31 cellular contexts compared by ENCODE assay signal in the genomic region with DNA sequence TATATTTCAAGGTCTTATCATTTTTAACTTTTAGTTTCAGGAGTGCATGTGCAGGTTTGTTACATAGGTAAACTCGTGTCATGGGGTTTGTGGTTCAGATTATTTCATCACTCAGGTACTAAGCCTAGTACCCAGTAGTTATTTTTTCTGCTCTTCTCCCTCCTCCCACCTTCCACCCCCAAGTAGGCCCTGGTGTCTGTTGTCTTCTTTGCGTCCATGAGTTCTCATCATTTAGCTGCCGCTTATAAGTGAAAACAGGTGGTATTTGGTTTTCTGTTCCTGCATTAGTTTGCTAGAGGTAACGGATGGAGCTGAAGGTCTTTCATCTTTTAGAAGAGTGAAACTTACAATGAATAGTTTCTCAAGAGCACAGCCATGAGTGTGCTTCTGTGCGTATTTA. TPM values are rescaled to one million over a fixed set of nuclear protein-coding genes. Genes with fewer than 3 reads are reported as not detected.
"Had no signal": no experiment of that assay in that cellular context is flagged by ENCODE, and none has a peak within 500 bp of the region (broad histone marks: within the 10 kb centered on the region; RNA-seq: fewer than 3 reads in every experiment).

No MANE protein-coding gene starts in this region.

- DNase-seq: stimulated activated CD4-positive, alpha-beta T cell treated with anti-CD3 and anti-CD28 coated beads, Interleukin-2, amount 100 ng/mL, for 48 hours; stimulated activated CD4-positive, alpha-beta T cell treated with anti-CD3 and anti-CD28 coated beads, Interleukin-4, amount 100 ng/mL, for 1 hour; stimulated activated CD4-positive, alpha-beta T cell treated with anti-CD3 and anti-CD28 coated beads, Interleukin-4, amount 100 ng/mL, for 24 hours; stimulated activated CD4-positive, alpha-beta T cell treated with anti-CD3 and anti-CD28 coated beads, Interleukin-4, amount 100 ng/mL, for 4 hours; stimulated activated CD8-positive, alpha-beta memory T cell treated with anti-CD3 and anti-CD28 coated beads, Interleukin-4, amount 100 ng/mL, for 48 hours; stimulated activated naive B cell treated with anti-CD40 and anti-IgM and Interleukin-4, amounts not matched to agents 10 μg/mL and 1 μg/mL and 100 μg/mL, for 72 hours; stimulated activated naive CD4-positive, alpha-beta T cell; stimulated activated naive CD4-positive, alpha-beta T cell treated with Interleukin-2 at 50 U/mL for 16 hours; stimulated activated naive CD8-positive, alpha-beta T cell treated with anti-CD3 and anti-CD28 coated beads, Interleukin-15, amount 100 ng/mL, for 72 hours; stimulated activated naive CD8-positive, alpha-beta T cell treated with anti-CD3 and anti-CD28 coated beads, Interleukin-15, Interleukin-2, amounts not matched to agents 100 U/mL and 50 U/mL, for 24 hours; stomach; substantia nigra; testis; thyroid gland; tibial artery; transverse colon; trophoblast cell; upper lobe of left lung; upper lobe of right lung; uterus had no signal

- H3K4me1 ChIP-seq: stomach, suprapubic skin, testis, tibial artery, tibial nerve, transverse colon, upper lobe of left lung, upper lobe of right lung, uterus, vagina had no signal

- H3K4me3 ChIP-seq: stomach, suprapubic skin, testis, thoracic aorta, thyroid gland, tibial artery, tibial nerve, transverse colon, upper lobe of left lung, upper lobe of right lung, uterus, vagina had no signal

- ATAC-seq: stimulated activated effector memory CD8-positive, alpha-beta T cell treated with anti-CD3 and anti-CD28 coated beads, Interleukin-12 subunit alpha, Interleukin-12 subunit beta, amount 100 ng/mL, for 72 hours; stimulated activated memory B cell treated with anti-CD40 and anti-IgM and Interleukin-4, amounts not matched to agents 10 μg/mL and 1 μg/mL and 100 μg/mL, for 72 hours; stimulated activated naive B cell treated with anti-CD40 and anti-IgM and Interleukin-4, amounts not matched to agents 10 μg/mL and 1 μg/mL and 100 μg/mL, for 72 hours; stimulated activated naive CD8-positive, alpha-beta T cell treated with anti-CD3 and anti-CD28 coated beads, Interleukin-15, amount 100 ng/mL, for 72 hours; stimulated activated naive CD8-positive, alpha-beta T cell treated with anti-CD3 and anti-CD28 coated beads, Interleukin-15, Interleukin-2, amounts not matched to agents 100 U/mL and 50 U/mL, for 24 hours; upper lobe of right lung had no signal

- H3K27me3 ChIP-seq: testis, thyroid gland, tibial artery, upper lobe of left lung, uterus, vagina had no signal

- H3K36me3 ChIP-seq: stomach, suprapubic skin, thoracic aorta, thyroid gland, tibial artery, tibial nerve, transverse colon, upper lobe of left lung, upper lobe of right lung, uterus, vagina had no signal

- FAIRE-seq: urothelium cell line had no signal

- H3K9me3 ChIP-seq: stomach, suprapubic skin, testis, thoracic aorta, thyroid gland, tibial artery, tibial nerve, transverse colon, upper lobe of left lung, upper lobe of right lung, uterus, vagina had no signal

- H3K27ac ChIP-seq: stomach, suprapubic skin, testis, thoracic aorta, thyroid gland, tibial artery, tibial nerve, transverse colon, upper lobe of left lung, upper lobe of right lung, uterus, vagina had no signal

RNA-seq across cellular contexts. Expression of a gene that starts 24.4 kb away (rescaled TPM):
- total RNA-seq: stomach, subcutaneous adipose tissue, suprapubic skin, temporal lobe, thoracic aorta, tibial nerve, upper lobe of left lung, upper lobe of right lung, ureter, vagina had no signal
- polyA plus RNA-seq: stomach, urinary bladder had no signal
